ENCODE assay signal across 4 cellular contexts in the genomic region with DNA sequence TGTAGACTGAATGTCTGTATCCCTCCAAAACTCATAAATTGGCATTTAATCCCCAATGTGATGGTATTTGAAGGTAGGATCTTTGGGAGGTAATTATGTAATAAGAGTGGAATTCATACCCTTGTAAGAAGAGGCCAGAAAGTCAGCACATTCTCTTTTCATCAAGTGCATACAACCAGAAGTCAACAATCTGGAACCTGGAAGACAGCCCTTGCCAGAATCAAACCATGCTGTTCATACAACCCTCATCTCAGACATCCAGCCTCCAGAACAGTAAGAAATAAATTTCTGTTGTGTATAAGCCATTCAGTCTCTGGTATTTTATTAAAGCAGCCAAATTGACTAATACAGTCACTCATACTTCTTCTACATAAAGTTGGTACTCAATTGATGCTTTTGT.
"Had no signal": no experiment of that assay in that cellular context is flagged by ENCODE, and none has a peak within 500 bp of the region (broad histone marks: within the 10 kb centered on the region; RNA-seq: fewer than 3 reads in every experiment).

No MANE protein-coding gene starts in this region.

- H3K27me3 Mint-ChIP-seq: IgD-negative memory B cell had no signal

- H3K4me3 ChIP-seq: GM23338 had no signal

- H2AFZ ChIP-seq: GM23338 had no signal

- H3K27ac Mint-ChIP-seq: GM23338, H9, IgD-negative memory B cell had no signal

- H3K4me1 Mint-ChIP-seq: GM23338, H9, IgD-negative memory B cell had no signal

- H3K36me3 Mint-ChIP-seq: IgD-negative memory B cell had no signal

- ATAC-seq: GM23338 had no signal

- H3K4me2 ChIP-seq: GM23338 had no signal

- DNase-seq: H9, HCEC 1CT had no signal

- H3K9me3 Mint-ChIP-seq: GM23338 had no signal

- H3K4me3 Mint-ChIP-seq: GM23338, H9, IgD-negative memory B cell had no signal
